Comparison of ENCODE assay signal across 9 cellular contexts in genomic region chr13:94656766-94657165, GRCh38. TPM values are rescaled to one million over a fixed set of nuclear protein-coding genes. Genes with fewer than 3 reads are reported as not detected.
DNase-seq lines count a peak whose midpoint lies in the region; ATAC-seq, FAIRE-seq and TF ChIP-seq lines count a peak whose summit lies in the region.
"Had no signal": no experiment of that assay in that cellular context is flagged by ENCODE, and none has a peak within 500 bp of the region (broad histone marks: within the 10 kb centered on the region; RNA-seq: fewer than 3 reads in every experiment).

No MANE protein-coding gene starts in this region.

- H3K27ac Mint-ChIP-seq in T-helper 2 cell treated with Interferon-gamma antibody and Interleukin-4, amounts not matched to agents 5 μg/mL and 100 μg/mL, for 36 hours: no peak overlapping the region

- H3K27me3 Mint-ChIP-seq in T-helper 2 cell treated with Interferon-gamma antibody and Interleukin-4, amounts not matched to agents 5 μg/mL and 100 μg/mL, for 36 hours (ENCODE audit: low read depth): peaks cover 5% of the 10 kb centered on the region

- H3K9me3 Mint-ChIP-seq in T-helper 2 cell treated with Interferon-gamma antibody and Interleukin-4, amounts not matched to agents 5 μg/mL and 100 μg/mL, for 36 hours: no peaks in the 10 kb centered on the region

- H3K36me3 Mint-ChIP-seq in T-helper 2 cell treated with Interferon-gamma antibody and Interleukin-4, amounts not matched to agents 5 μg/mL and 100 μg/mL, for 36 hours (ENCODE audit: low read depth): no peaks in the 10 kb centered on the region

- TF ChIP-seq CTCF in D721Med (IDR thresholded peaks at IDR 0.05; ENCODE audit: insufficient read depth, missing control alignments): no peak

- FAIRE-seq in D721Med (lab: Jason Lieb, UNC): no peak

- DNase-seq in DMS53 (lab: John Stamatoyannopoulos, UW) (peak; percentile 38), DMS53 treated with DMSO at 0.1 percent for 48 hours (lab: John Stamatoyannopoulos, UW; ENCODE audit: unreplicated experiment) (no peak), renal cortical epithelial cell (ENCODE audit: low read depth) (peak; percentile 92), DMS79 treated with DMSO at 0.1 percent for 48 hours (lab: John Stamatoyannopoulos, UW) (no peak), D721Med (ENCODE audit: insufficient read length, low spot score) (no peak)
- peak; percentile 28 for DNase-seq in T-helper 2 cell treated with Interferon-gamma antibody and Interleukin-4, amounts not matched to agents 5 μg/mL and 100 μg/mL, for 36 hours (ENCODE audit: low spot score)
- no peak for DNase-seq in effector CD8-positive, alpha-beta T cell (lab: John Stamatoyannopoulos, UW)

- peak; percentile 85 for ATAC-seq in HG02763 (IDR thresholded peaks at IDR 0.05; ENCODE audit: unreplicated experiment)

- peaks cover 10% of the 10 kb centered on the region for H3K4me1 Mint-ChIP-seq in T-helper 2 cell treated with Interferon-gamma antibody and Interleukin-4, amounts not matched to agents 5 μg/mL and 100 μg/mL, for 36 hours (ENCODE audit: low read depth)

- no peak overlapping the region for H3K4me3 Mint-ChIP-seq in T-helper 2 cell treated with Interferon-gamma antibody and Interleukin-4, amounts not matched to agents 5 μg/mL and 100 μg/mL, for 36 hours
- H3K4me3 Mint-ChIP-seq: neural crest cell had no signal

RNA-seq across cellular contexts. Expression of gene GPR180, which starts 55.1 kb away (rescaled TPM):
- total RNA-seq in renal cortical epithelial cell: 16.1 and 24.0 TPM in 2 replicates

RNA-seq across cellular contexts. Expression of gene SOX21, which starts 55.6 kb away (rescaled TPM):
- total RNA-seq in renal cortical epithelial cell: not detected in 2 replicates

Comparison
In these comparisons a context has a peak if more than half of its experiments do, and no peak if none do; other contexts are left out.
1. DNase-seq: peak in DMS53 (single experiment), T-helper 2 cell treated with Interferon-gamma antibody and Interleukin-4, amounts not matched to agents 5 μg/mL and 100 μg/mL, for 36 hours (single experiment) and renal cortical epithelial cell (single experiment); none in DMS53 treated with DMSO at 0.1 percent for 48 hours (single experiment), DMS79 treated with DMSO at 0.1 percent for 48 hours (single experiment), effector CD8-positive, alpha-beta T cell (single experiment) and D721Med (single experiment).